In genomic region chr19:7351861-7352260, GRCh38 we compare ENCODE assay signal across 22 cellular contexts. TPM values are rescaled to one million over a fixed set of nuclear protein-coding genes. Genes with fewer than 3 reads are reported as not detected.
DNase-seq lines count a peak whose midpoint lies in the region; ATAC-seq, FAIRE-seq and TF ChIP-seq lines count a peak whose summit lies in the region.
"Had no signal": no experiment of that assay in that cellular context is flagged by ENCODE, and none has a peak within 500 bp of the region (broad histone marks: within the 10 kb centered on the region; RNA-seq: fewer than 3 reads in every experiment).

No MANE protein-coding gene starts in this region.

- CTCF ChIA-PET in GM12878 (lab: Yijun Ruan, JAX): interaction anchor here (2.4 to 2.5 kb wide), 2 partner anchors 10 to 15 kb away, joined by 8 read pairs; no protein-coding TSS in a partner anchor

- H3K36me3 ChIP-seq in GM12878 (ENCODE audit: control insufficient read depth in 2 of 2, insufficient read depth in 2 of 2, low read length in 1 of 2): no peaks in the 10 kb centered on the region

- H3K27ac Mint-ChIP-seq in activated naive CD4-positive, alpha-beta T cell treated with anti-CD3 and anti-CD28 coated beads, Interleukin-2, amount 50 U/mL, for 24 hours: peak overlapping the region; percentile 37
- H3K27ac Mint-ChIP-seq in activated naive CD4-positive, alpha-beta T cell treated with anti-CD3 and anti-CD28 coated beads, Interleukin-2, amount 50 U/mL, for 72 hours: peak overlapping the region in 1 of 2 donors; percentile 89
- H3K27ac Mint-ChIP-seq in stimulated activated memory B cell treated with anti-CD40 and anti-IgM and Interleukin-4, amounts not matched to agents 10 μg/mL and 1 μg/mL and 100 μg/mL, for 72 hours: peak overlapping the region; percentile 88

- no peak for TF ChIP-seq CTCF in HL-60 (IDR thresholded peaks at IDR 0.05; ENCODE audit: insufficient read depth, low read length)
- no peak for TF ChIP-seq CTCF in GM12878 (IDR thresholded peaks at IDR 0.05 in 2 of 3, conservative IDR thresholded peaks at IDR 0.05 in 1 of 3; ENCODE audit: control insufficient read depth in 2 of 3, extremely low read depth in 1 of 3, insufficient read depth in 1 of 3, low read depth in 3 of 3, low read length in 3 of 3)

- no peak for ATAC-seq in activated naive CD4-positive, alpha-beta T cell treated with anti-CD3 and anti-CD28 coated beads, Interleukin-2, amount 50 U/mL, for 72 hours
- ATAC-seq in GM12878 (no peak), GM21737 (IDR thresholded peaks at IDR 0.05; ENCODE audit: unreplicated experiment) (no peak)
- no peak for ATAC-seq in stimulated activated memory B cell treated with anti-CD40 and anti-IgM and Interleukin-4, amounts not matched to agents 10 μg/mL and 1 μg/mL and 100 μg/mL, for 72 hours
- ATAC-seq: activated CD4-positive, CD25-positive, alpha-beta regulatory T cell treated with anti-CD3 and anti-CD28 coated beads, Interleukin-2, amount 50 U/mL, for 24 hours; left lobe of liver; sciatic nerve had no signal

- H3K27me3 ChIP-seq in HL-60 (ENCODE audit: insufficient read depth, poor library complexity, severe bottlenecking) (no peaks in the 10 kb centered on the region), GM12878 (replicated peaks in 1 of 2; ENCODE audit: control insufficient read depth in 2 of 2, insufficient read depth in 2 of 2, low read length in 1 of 2) (no peaks in the 10 kb centered on the region)

- POLR2A ChIA-PET in GM12878 (lab: Charles Lee): interaction anchor here (0.6 to 0.7 kb wide), 3 partner anchors 11 to 252 kb away, joined by 3 to 4 read pairs (median 3); no protein-coding TSS in a partner anchor

- BruUV-seq in GM12878 (replicated peaks; lab: Mats Ljungman, UMichigan): no TSS peak

- WGBS in GM12878 (ENCODE audit: insufficient coverage, insufficient replicate concordance, low lambda C conversion rate, missing lambda C conversion rate): 100% methylated on average over 1 of the region's 1 CpG

- H3K4me3 ChIP-seq in HL-60 (replicated peaks; ENCODE audit: insufficient read depth, low read length) (no peak overlapping the region), GM12878 (no peak overlapping the region)

- no peaks in the 10 kb centered on the region for H3K9me3 Mint-ChIP-seq in activated naive CD4-positive, alpha-beta T cell treated with anti-CD3 and anti-CD28 coated beads, Interleukin-2, amount 50 U/mL, for 24 hours
- peaks cover 3 to 6% of the 10 kb centered on the region in 2 donors for H3K9me3 Mint-ChIP-seq in activated naive CD4-positive, alpha-beta T cell treated with anti-CD3 and anti-CD28 coated beads, Interleukin-2, amount 50 U/mL, for 72 hours
- peaks cover 6% of the 10 kb centered on the region for H3K9me3 Mint-ChIP-seq in stimulated activated memory B cell treated with anti-CD40 and anti-IgM and Interleukin-4, amounts not matched to agents 10 μg/mL and 1 μg/mL and 100 μg/mL, for 72 hours

- H3K36me3 Mint-ChIP-seq in activated naive CD4-positive, alpha-beta T cell treated with anti-CD3 and anti-CD28 coated beads, Interleukin-2, amount 50 U/mL, for 24 hours: peaks cover 18% of the 10 kb centered on the region
- peaks cover 13 to 28% of the 10 kb centered on the region in 2 donors for H3K36me3 Mint-ChIP-seq in activated naive CD4-positive, alpha-beta T cell treated with anti-CD3 and anti-CD28 coated beads, Interleukin-2, amount 50 U/mL, for 72 hours
- H3K36me3 Mint-ChIP-seq in stimulated activated memory B cell treated with anti-CD40 and anti-IgM and Interleukin-4, amounts not matched to agents 10 μg/mL and 1 μg/mL and 100 μg/mL, for 72 hours: peaks cover 33% of the 10 kb centered on the region

- H3K9me3 ChIP-seq in GM12878 (replicated peaks; ENCODE audit: control insufficient read depth, insufficient read depth, low read length): peaks cover 4% of the 10 kb centered on the region

- no peaks in the 10 kb centered on the region; the same call in 1 of the 2 replicates for H3K79me2 ChIP-seq in GM12878 (ENCODE audit: control insufficient read depth, insufficient read depth, low read length)

- in situ Hi-C loops in GM12878 (cut with MboI): no loop called here

- no peak for TF ChIP-seq RAD21 in GM12878 (IDR thresholded peaks at IDR 0.05; ENCODE audit: insufficient read depth, low read depth, low read length)

- H3K27ac ChIP-seq in HL-60 (replicated peaks) (peak overlapping the region; percentile 19; the same call in 1 of the 2 replicates), GM12878 (ENCODE audit: control insufficient read depth, insufficient read depth) (no peak overlapping the region)
- H3K27ac ChIP-seq: epithelial cell of prostate had no signal

- H3K4me3 Mint-ChIP-seq in activated naive CD4-positive, alpha-beta T cell treated with anti-CD3 and anti-CD28 coated beads, Interleukin-2, amount 50 U/mL, for 24 hours: peak overlapping the region; percentile 92
- peak overlapping the region; percentile 32 for H3K4me3 Mint-ChIP-seq in stimulated activated memory B cell treated with anti-CD40 and anti-IgM and Interleukin-4, amounts not matched to agents 10 μg/mL and 1 μg/mL and 100 μg/mL, for 72 hours
- H3K4me3 Mint-ChIP-seq: neural crest cell had no signal

- no peak overlapping the region for H2AFZ ChIP-seq in GM12878 (ENCODE audit: control insufficient read depth, low read depth, low read length)

- H4K20me1 ChIP-seq in GM12878 (ENCODE audit: control insufficient read depth, insufficient read depth): no peaks in the 10 kb centered on the region

- no peaks in the 10 kb centered on the region for H3K27me3 Mint-ChIP-seq in activated naive CD4-positive, alpha-beta T cell treated with anti-CD3 and anti-CD28 coated beads, Interleukin-2, amount 50 U/mL, for 24 hours
- H3K27me3 Mint-ChIP-seq in stimulated activated memory B cell treated with anti-CD40 and anti-IgM and Interleukin-4, amounts not matched to agents 10 μg/mL and 1 μg/mL and 100 μg/mL, for 72 hours: no peaks in the 10 kb centered on the region

- DNase-seq in activated naive CD4-positive, alpha-beta T cell treated with anti-CD3 and anti-CD28 coated beads, Interleukin-2, amount 50 U/mL, for 72 hours (ENCODE audit: low spot score in 2 of 2): no peak
- DNase-seq in HL-60 (ENCODE audit: low read depth in 1 of 2, low spot score in 1 of 2): no peak
- DNase-seq in GM12878 (ENCODE audit: low read depth, low spot score): no peak
- DNase-seq in DMS79 (lab: John Stamatoyannopoulos, UW): no peak
- no peak for DNase-seq in NCI-H524 treated with DMSO at 0.1 percent for 48 hours (lab: John Stamatoyannopoulos, UW)
- DNase-seq: activated gamma-delta T cell treated with Interleukin-2 at 50 U/mL for 16 hours; DMS53; MM.1S; NCI-H1436; NCI-H510A treated with DMSO at 0.1 percent for 48 hours; posterior cingulate gyrus; stimulated activated CD4-positive, alpha-beta T cell treated with anti-CD3 and anti-CD28 coated beads, Interleukin-15, amount 100 ng/mL, for 24 hours had no signal

- intact Hi-C loops in GM12878 (cut with micrococcal nuclease; ENCODE audit: unreplicated experiment): no loop called here

- no peak overlapping the region for H3K4me2 ChIP-seq in GM12878 (ENCODE audit: control insufficient read depth, insufficient read depth)

- no peak for TF ChIP-seq EP300 in GM12878 (IDR thresholded peaks at IDR 0.05; ENCODE audit: borderline replicate concordance in 1 of 2, control insufficient read depth in 1 of 2, low read depth in 2 of 2, low read length in 2 of 2)

- SMC1A ChIA-PET in GM12878 (lab: Charles Lee; ENCODE audit: uncharacterized antibody, unreplicated experiment): interaction anchor here (1.0 kb wide), 1 partner anchor 267 kb away, joined by 4 read pairs; no protein-coding TSS in a partner anchor

- no peak for FAIRE-seq in GM12878 (lab: Jason Lieb, UNC)
- FAIRE-seq: astrocyte, urothelium cell line had no signal

- H3K4me1 Mint-ChIP-seq in activated naive CD4-positive, alpha-beta T cell treated with anti-CD3 and anti-CD28 coated beads, Interleukin-2, amount 50 U/mL, for 24 hours: peaks cover 70% of the 10 kb centered on the region
- H3K4me1 Mint-ChIP-seq in stimulated activated memory B cell treated with anti-CD40 and anti-IgM and Interleukin-4, amounts not matched to agents 10 μg/mL and 1 μg/mL and 100 μg/mL, for 72 hours: peaks cover 60% of the 10 kb centered on the region
- H3K4me1 Mint-ChIP-seq: neural crest cell had no signal

- RAD21 ChIA-PET in GM12878 (lab: Charles Lee; ENCODE audit: unreplicated experiment): interaction anchor here (0.7 to 1.2 kb wide), 4 partner anchors 11 to 305 kb away, joined by 3 to 6 read pairs (median 4); partner anchors contain the start of genes PET100 and XAB2

- no peak overlapping the region for H3K9ac ChIP-seq in GM12878 (ENCODE audit: control insufficient read depth, insufficient read depth, low read length)

- H3K4me1 ChIP-seq in GM12878 (ENCODE audit: control insufficient read depth, insufficient read depth, low read length): peaks cover 40% of the 10 kb centered on the region

- TF ChIP-seq POLR2A in GM12878 (IDR thresholded peaks at IDR 0.05; ENCODE audit: low read depth, low read length): no peak

RNA-seq across cellular contexts. Expression of gene ARHGEF18, which starts 3.1 kb away (rescaled TPM):
- total RNA-seq in activated naive CD4-positive, alpha-beta T cell treated with anti-CD3 and anti-CD28 coated beads, Interleukin-2, amount 50 U/mL, for 72 hours: 10 to 100 TPM; 30.1 to 36.0 TPM
- total RNA-seq in GM12878 (2013; cell fraction: nucleolus; rRNA removed): 56.0 and 60.3 TPM in 2 replicates
- 26.9 and 31.1 TPM in 2 replicates for total RNA-seq in GM12878 (2014; rRNA removed)
- total RNA-seq in GM12878 (2014; rRNA removed; fragmentation: Illumina TruSeq; extraction: Trizol): 8.8 and 8.9 TPM in 2 replicates
- total RNA-seq in GM12878 (2021): 32.3 and 37.3 TPM in 2 replicates
- polyA plus RNA-seq in GM12878 (2011; ENCODE audit: low read depth): 7.9 TPM
- polyA plus RNA-seq in GM12878 (2011; rRNA removed): 7.0 and 8.9 TPM in 2 replicates
- 15.0 and 21.0 TPM in 2 replicates for polyA plus RNA-seq in GM12878 (2011; cell fraction: cytosol; rRNA removed)
- polyA plus RNA-seq in GM12878 (2011; cell fraction: nucleus; rRNA removed): 37.2 and 41.2 TPM in 2 replicates
- polyA plus RNA-seq in GM12878 (2012): 17.2 and 18.4 TPM in 2 replicates
- polyA plus RNA-seq in GM12878 (2014; fragmentation: Illumina TruSeq; extraction: Trizol): 1.2 and 6.6 TPM in 2 replicates
- under 1 TPM; 0.31 to 0.57 TPM for polyA plus RNA-seq in GM12878 (2014; fragmentation: Nextera tagmentation; extraction: Ambion mirVana)
- polyA plus RNA-seq in GM12878 (2014; rRNA removed): 23.3 and 27.6 TPM in 2 replicates
- 10 to 100 TPM; 17.9 to 19.9 TPM for polyA plus RNA-seq in GM12878 (2016; fragmentation: Nextera tagmentation; extraction: Ambion mirVana)
- polyA minus RNA-seq in GM12878 (2011; rRNA and poly(A)+ RNA removed): 8.9 and 22.5 TPM in 2 replicates
- polyA minus RNA-seq in GM12878 (2011; cell fraction: cytosol; rRNA and poly(A)+ RNA removed): 16.8 and 20.8 TPM in 2 replicates
- polyA minus RNA-seq in GM12878 (2011; cell fraction: nucleus; rRNA and poly(A)+ RNA removed): 13.7 and 21.9 TPM in 2 replicates

RNA-seq across cellular contexts. Expression of gene INSR, which starts 57.6 kb away (rescaled TPM):
- total RNA-seq in activated naive CD4-positive, alpha-beta T cell treated with anti-CD3 and anti-CD28 coated beads, Interleukin-2, amount 50 U/mL, for 72 hours: 1 to 10 TPM; 3.6 TPM
- total RNA-seq in GM12878 (2013; cell fraction: nucleolus; rRNA removed): 603 and 662 TPM in 2 replicates
- 21.1 and 24.1 TPM in 2 replicates for total RNA-seq in GM12878 (2014; rRNA removed)
- total RNA-seq in GM12878 (2014; rRNA removed; fragmentation: Illumina TruSeq; extraction: Trizol): 14.0 and 14.8 TPM in 2 replicates
- total RNA-seq in GM12878 (2021): 34.5 and 34.6 TPM in 2 replicates
- polyA plus RNA-seq in GM12878 (2011; ENCODE audit: low read depth): 15.2 TPM
- polyA plus RNA-seq in GM12878 (2011; rRNA removed): 17.8 and 34.9 TPM in 2 replicates
- 25.6 and 39.1 TPM in 2 replicates for polyA plus RNA-seq in GM12878 (2011; cell fraction: cytosol; rRNA removed)
- polyA plus RNA-seq in GM12878 (2011; cell fraction: nucleus; rRNA removed): 69.7 and 70.7 TPM in 2 replicates
- 19.3 and 20.0 TPM in 2 replicates for polyA plus RNA-seq in GM12878 (2012)
- 8.3 and 11.2 TPM in 2 replicates for polyA plus RNA-seq in GM12878 (2014; fragmentation: Illumina TruSeq; extraction: Trizol)
- 1 to 10 TPM; 4.2 to 8.0 TPM for polyA plus RNA-seq in GM12878 (2014; fragmentation: Nextera tagmentation; extraction: Ambion mirVana)
- 19.9 and 20.4 TPM in 2 replicates for polyA plus RNA-seq in GM12878 (2014; rRNA removed)
- polyA plus RNA-seq in GM12878 (2016; fragmentation: Nextera tagmentation; extraction: Ambion mirVana): 10 to 100 TPM in 1 of 2 experiments, 1 to 10 TPM in 1; 9.9 to 12.4 TPM
- 328 and 339 TPM in 2 replicates for polyA minus RNA-seq in GM12878 (2011; rRNA and poly(A)+ RNA removed)
- polyA minus RNA-seq in GM12878 (2011; cell fraction: cytosol; rRNA and poly(A)+ RNA removed): 69.8 and 74.7 TPM in 2 replicates
- 131 and 160 TPM in 2 replicates for polyA minus RNA-seq in GM12878 (2011; cell fraction: nucleus; rRNA and poly(A)+ RNA removed)
